ENCODE assay signal across 10 cellular contexts in genomic region chr7:16465469-16466086, GRCh38. TPM values are rescaled to one million over a fixed set of nuclear protein-coding genes. Genes with fewer than 3 reads are reported as not detected.
DNase-seq lines count a peak whose midpoint lies in the region; ATAC-seq and TF ChIP-seq lines count a peak whose summit lies in the region.
"Had no signal": no experiment of that assay in that cellular context is flagged by ENCODE, and none has a peak within 500 bp of the region (broad histone marks: within the 10 kb centered on the region; RNA-seq: fewer than 3 reads in every experiment).

A gene with protein sequence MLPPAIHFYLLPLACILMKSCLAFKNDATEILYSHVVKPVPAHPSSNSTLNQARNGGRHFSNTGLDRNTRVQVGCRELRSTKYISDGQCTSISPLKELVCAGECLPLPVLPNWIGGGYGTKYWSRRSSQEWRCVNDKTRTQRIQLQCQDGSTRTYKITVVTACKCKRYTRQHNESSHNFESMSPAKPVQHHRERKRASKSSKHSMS (minus strand): TSS chr7:16465738. CDS start chr7:16465668, 70 bp downstream.

- peaks cover 9% of the 10 kb centered on the region for H3K27me3 Mint-ChIP-seq in osteocyte (ENCODE audit: unreplicated experiment)

- H3K4me3 Mint-ChIP-seq in osteocyte (ENCODE audit: unreplicated experiment), result peak within 1 kb of the TSS; percentile 62

- no peak for ATAC-seq in HG02588 (IDR thresholded peaks at IDR 0.05; ENCODE audit: unreplicated experiment)

- H3K27ac ChIP-seq in SJCRH30, result peak within 1 kb of the TSS; percentile 48

- H3K27me3 ChIP-seq in SJCRH30, result no peaks in the 10 kb centered on the region

- no peaks in the 10 kb centered on the region for H3K9me3 Mint-ChIP-seq in osteocyte (ENCODE audit: unreplicated experiment)

- peaks cover 12% of the 10 kb centered on the region for H3K4me1 Mint-ChIP-seq in osteocyte (ENCODE audit: unreplicated experiment)

- H3K4me1 ChIP-seq in SJCRH30, result peaks cover 11% of the 10 kb centered on the region; the same call in 1 of the 2 replicates

- peak; percentile 41 for DNase-seq in ELF-1 (ENCODE audit: low read depth, low spot score)
- peak; percentile 54 to 81 for DNase-seq in SJCRH30
- DNase-seq in fibroblast of the aortic adventitia (ENCODE audit: low read depth), result peak; percentile 13
- no peak for DNase-seq in osteocyte (ENCODE audit: extremely low spot score, unreplicated experiment)
- no peak for DNase-seq in stimulated activated CD4-positive, alpha-beta T cell treated with anti-CD3 and anti-CD28 coated beads, Interleukin-4, amount 100 ng/mL, for 24 hours
- DNase-seq in RPMI8226, result no peak
- DNase-seq in epidermal melanocyte (ENCODE audit: insufficient read length, low spot score), result no peak
- DNase-seq: activated T-cell treated with anti-CD3 and anti-CD28 coated beads for 4 hours, NCI-H1694 treated with DMSO at 0.1 percent for 48 hours had no signal

- no peak for TF ChIP-seq CTCF in fibroblast of the aortic adventitia (IDR thresholded peaks at IDR 0.05; ENCODE audit: insufficient read depth, low read length)
- TF ChIP-seq CTCF in osteocyte (IDR thresholded peaks at IDR 0.05), result no peak

- H3K36me3 Mint-ChIP-seq in osteocyte (ENCODE audit: unreplicated experiment), result no peaks in the 10 kb centered on the region

- H3K9me3 ChIP-seq in SJCRH30 (replicated peaks), result no peaks in the 10 kb centered on the region

- H3K36me3 ChIP-seq in SJCRH30, result no peaks in the 10 kb centered on the region

- no peak within 1 kb of the TSS for H3K27ac Mint-ChIP-seq in osteocyte (ENCODE audit: unreplicated experiment)

- H3K4me3 ChIP-seq in SJCRH30 (peak within 1 kb of the TSS; percentile 58), fibroblast of the aortic adventitia (ENCODE audit: low read depth, low read length) (peak within 1 kb of the TSS; percentile 37)

RNA-seq across cellular contexts. Expression of the gene that starts here (rescaled TPM):
- total RNA-seq in SJCRH30 (2014; rRNA removed; shearing (Covaris generic)), result 6.2 and 7.3 TPM in 2 replicates
- 0.36 TPM in 1 of 2 replicates, not detected in the other for total RNA-seq in fibroblast of the aortic adventitia (ENCODE audit: low replicate concordance)
- total RNA-seq in osteocyte, result not detected in 2 replicates

Comparison
In these comparisons a context has a peak if more than half of its experiments do, and no peak if none do; other contexts are left out.
1. Peak in DNase-seq and H3K4me3 ChIP-seq in fibroblast of the aortic adventitia; RNA of the gene not detected or under 1 TPM.
2. DNase-seq: peak in ELF-1 (single experiment) and SJCRH30 (2 of 2); none in osteocyte (single experiment), stimulated activated CD4-positive, alpha-beta T cell treated with anti-CD3 and anti-CD28 coated beads, Interleukin-4, amount 100 ng/mL, for 24 hours (single experiment), RPMI8226 (single experiment) and epidermal melanocyte (single experiment).